ENCODE assay signal across 1 cellular context in the genomic region with DNA sequence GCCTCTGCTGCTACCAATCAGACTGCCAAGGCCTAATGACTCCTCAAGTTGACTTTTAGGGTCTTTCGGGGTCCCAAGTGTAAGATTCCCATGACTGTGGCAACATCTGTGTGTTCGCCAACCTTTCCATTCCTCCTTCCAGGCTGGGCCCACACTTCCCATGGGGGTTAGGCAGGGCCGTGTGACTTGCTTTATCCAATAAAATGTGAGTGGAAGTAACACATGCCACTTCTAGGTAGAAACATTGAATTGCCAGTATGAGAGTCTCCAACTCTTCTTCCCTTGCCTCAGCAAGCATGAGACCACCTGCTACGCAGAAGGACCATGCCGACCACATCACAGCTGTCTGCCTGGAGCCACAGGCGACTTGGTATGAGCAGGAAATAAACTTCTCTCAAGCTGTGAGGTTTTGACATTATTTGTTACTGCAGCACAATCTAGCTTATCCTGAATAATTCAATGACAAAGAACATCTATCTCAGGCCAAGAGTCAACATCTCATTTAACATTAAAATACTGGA.
TF ChIP-seq lines count a peak whose summit lies in the region.

No MANE protein-coding gene starts in this region.

TF ChIP-seq in WTC11, 78 proteins besides CTCF, POLR2A, EP300 and RAD21 (continued from another document):
- TF ChIP-seq, protein P1, sequence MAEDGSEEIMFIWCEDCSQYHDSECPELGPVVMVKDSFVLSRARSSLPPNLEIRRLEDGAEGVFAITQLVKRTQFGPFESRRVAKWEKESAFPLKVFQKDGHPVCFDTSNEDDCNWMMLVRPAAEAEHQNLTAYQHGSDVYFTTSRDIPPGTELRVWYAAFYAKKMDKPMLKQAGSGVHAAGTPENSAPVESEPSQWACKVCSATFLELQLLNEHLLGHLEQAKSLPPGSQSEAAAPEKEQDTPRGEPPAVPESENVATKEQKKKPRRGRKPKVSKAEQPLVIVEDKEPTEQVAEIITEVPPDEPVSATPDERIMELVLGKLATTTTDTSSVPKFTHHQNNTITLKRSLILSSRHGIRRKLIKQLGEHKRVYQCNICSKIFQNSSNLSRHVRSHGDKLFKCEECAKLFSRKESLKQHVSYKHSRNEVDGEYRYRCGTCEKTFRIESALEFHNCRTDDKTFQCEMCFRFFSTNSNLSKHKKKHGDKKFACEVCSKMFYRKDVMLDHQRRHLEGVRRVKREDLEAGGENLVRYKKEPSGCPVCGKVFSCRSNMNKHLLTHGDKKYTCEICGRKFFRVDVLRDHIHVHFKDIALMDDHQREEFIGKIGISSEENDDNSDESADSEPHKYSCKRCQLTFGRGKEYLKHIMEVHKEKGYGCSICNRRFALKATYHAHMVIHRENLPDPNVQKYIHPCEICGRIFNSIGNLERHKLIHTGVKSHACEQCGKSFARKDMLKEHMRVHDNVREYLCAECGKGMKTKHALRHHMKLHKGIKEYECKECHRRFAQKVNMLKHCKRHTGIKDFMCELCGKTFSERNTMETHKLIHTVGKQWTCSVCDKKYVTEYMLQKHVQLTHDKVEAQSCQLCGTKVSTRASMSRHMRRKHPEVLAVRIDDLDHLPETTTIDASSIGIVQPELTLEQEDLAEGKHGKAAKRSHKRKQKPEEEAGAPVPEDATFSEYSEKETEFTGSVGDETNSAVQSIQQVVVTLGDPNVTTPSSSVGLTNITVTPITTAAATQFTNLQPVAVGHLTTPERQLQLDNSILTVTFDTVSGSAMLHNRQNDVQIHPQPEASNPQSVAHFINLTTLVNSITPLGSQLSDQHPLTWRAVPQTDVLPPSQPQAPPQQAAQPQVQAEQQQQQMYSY (CRISPR knock-in tag; IDR thresholded peaks at IDR 0.05): no peak
- TF ChIP-seq, protein P2, sequence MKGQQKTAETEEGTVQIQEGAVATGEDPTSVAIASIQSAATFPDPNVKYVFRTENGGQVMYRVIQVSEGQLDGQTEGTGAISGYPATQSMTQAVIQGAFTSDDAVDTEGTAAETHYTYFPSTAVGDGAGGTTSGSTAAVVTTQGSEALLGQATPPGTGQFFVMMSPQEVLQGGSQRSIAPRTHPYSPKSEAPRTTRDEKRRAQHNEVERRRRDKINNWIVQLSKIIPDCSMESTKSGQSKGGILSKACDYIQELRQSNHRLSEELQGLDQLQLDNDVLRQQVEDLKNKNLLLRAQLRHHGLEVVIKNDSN (CRISPR knock-in tag; IDR thresholded peaks at IDR 0.05): peak; percentile 14; the same call in 1 of the 2 replicates
- TF ChIP-seq, protein P3, sequence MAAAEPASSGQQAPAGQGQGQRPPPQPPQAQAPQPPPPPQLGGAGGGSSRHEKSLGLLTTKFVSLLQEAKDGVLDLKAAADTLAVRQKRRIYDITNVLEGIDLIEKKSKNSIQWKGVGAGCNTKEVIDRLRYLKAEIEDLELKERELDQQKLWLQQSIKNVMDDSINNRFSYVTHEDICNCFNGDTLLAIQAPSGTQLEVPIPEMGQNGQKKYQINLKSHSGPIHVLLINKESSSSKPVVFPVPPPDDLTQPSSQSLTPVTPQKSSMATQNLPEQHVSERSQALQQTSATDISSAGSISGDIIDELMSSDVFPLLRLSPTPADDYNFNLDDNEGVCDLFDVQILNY (CRISPR knock-in tag; IDR thresholded peaks at IDR 0.05): no peak
- no peak for TF ChIP-seq NR1H2 (CRISPR knock-in tag; IDR thresholded peaks at IDR 0.05)
- TF ChIP-seq ESRRA (CRISPR knock-in tag; IDR thresholded peaks at IDR 0.05; ENCODE audit: borderline replicate concordance): no peak
- TF ChIP-seq CREM (CRISPR knock-in tag; IDR thresholded peaks at IDR 0.05): no peak
- no peak for TF ChIP-seq JUN (CRISPR knock-in tag; IDR thresholded peaks at IDR 0.05)
- no peak for TF ChIP-seq RORB (CRISPR knock-in tag; IDR thresholded peaks at IDR 0.05)
- no peak for TF ChIP-seq GABPB1 (CRISPR knock-in tag; IDR thresholded peaks at IDR 0.05)
- peak; percentile 66 for TF ChIP-seq USF2 (CRISPR knock-in tag; IDR thresholded peaks at IDR 0.05)
- TF ChIP-seq NFYB (CRISPR knock-in tag; conservative IDR thresholded peaks at IDR 0.05; ENCODE audit: low read depth): peak; percentile 51
- no peak for TF ChIP-seq ATF1 (CRISPR knock-in tag; IDR thresholded peaks at IDR 0.05)
- TF ChIP-seq GTF2I (CRISPR knock-in tag; conservative IDR thresholded peaks at IDR 0.05): no peak
- no peak for TF ChIP-seq IRF2 (CRISPR knock-in tag; IDR thresholded peaks at IDR 0.05; ENCODE audit: borderline replicate concordance, low read depth)
- TF ChIP-seq ELF4 (CRISPR knock-in tag; IDR thresholded peaks at IDR 0.05; ENCODE audit: low read depth): no peak
- no peak for TF ChIP-seq ZBTB21 (CRISPR knock-in tag; IDR thresholded peaks at IDR 0.05; ENCODE audit: borderline replicate concordance)
